ENCODE assay signal across 14 cellular contexts in the genomic region with DNA sequence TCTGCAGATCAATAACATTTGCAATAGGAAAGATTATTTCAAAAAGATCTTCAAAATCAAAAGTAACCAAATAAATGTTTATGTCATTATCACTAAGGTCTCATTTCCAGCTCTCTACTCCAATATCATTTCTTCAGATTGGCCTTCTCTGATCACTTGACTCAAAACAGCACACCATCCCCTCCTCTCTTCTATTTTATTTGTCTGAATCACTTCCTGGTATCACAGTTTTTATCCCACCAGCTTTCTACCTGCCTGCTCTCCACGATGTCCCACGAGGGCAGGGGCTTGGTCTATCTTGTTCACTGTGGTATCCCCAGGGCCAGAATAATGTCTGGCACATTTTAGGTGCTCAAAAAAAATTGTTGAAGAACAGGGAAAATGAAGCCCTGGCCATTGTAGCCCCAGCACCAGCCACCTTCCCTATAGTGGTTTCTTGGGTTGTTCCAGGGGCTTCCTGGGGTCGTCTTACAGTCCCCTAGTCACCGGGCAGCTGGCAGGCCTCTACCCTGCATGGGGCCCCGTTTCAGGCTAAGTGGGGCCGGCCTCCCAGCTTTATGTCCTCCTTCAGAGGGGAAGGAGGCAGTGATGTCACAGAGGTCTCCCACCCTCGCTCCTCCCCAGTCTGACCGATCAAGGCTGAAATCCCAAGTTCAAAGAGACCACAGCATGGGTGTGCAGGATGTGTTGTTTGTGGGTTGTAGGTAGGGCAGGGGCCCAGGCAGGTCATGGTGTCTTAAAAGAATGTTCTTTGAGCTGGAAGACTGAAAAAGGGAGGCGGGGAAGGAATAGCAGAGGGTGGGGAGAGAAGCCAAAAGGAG. TPM values are rescaled to one million over a fixed set of nuclear protein-coding genes. Genes with fewer than 3 reads are reported as not detected.
DNase-seq lines count a peak whose midpoint lies in the region; ATAC-seq, FAIRE-seq and TF ChIP-seq lines count a peak whose summit lies in the region.
"Had no signal": no experiment of that assay in that cellular context is flagged by ENCODE, and none has a peak within 500 bp of the region (broad histone marks: within the 10 kb centered on the region; RNA-seq: fewer than 3 reads in every experiment).

No MANE protein-coding gene starts in this region.

- intact Hi-C loops in GM12878 (cut with micrococcal nuclease; ENCODE audit: unreplicated experiment), result no loop called here

- no peaks in the 10 kb centered on the region for H3K4me1 ChIP-seq in GM12878 (ENCODE audit: control insufficient read depth, insufficient read depth, low read length)
- H3K4me1 ChIP-seq in mesendoderm (ENCODE audit: control insufficient read depth, low read depth, low read length), result peaks cover 2% of the 10 kb centered on the region

- H3K56ac ChIP-seq in mesendoderm (ENCODE audit: low read length), result no peak overlapping the region

- no peak for TF ChIP-seq POLR2A in GM12878 (IDR thresholded peaks at IDR 0.05; ENCODE audit: low read depth, low read length)

- H4K8ac ChIP-seq in mesendoderm (ENCODE audit: low read depth, low read length), result no peak overlapping the region

- no peak overlapping the region for H3K23ac ChIP-seq in mesendoderm (ENCODE audit: low read length)

- no peak for TF ChIP-seq EP300 in GM12878 (IDR thresholded peaks at IDR 0.05; ENCODE audit: borderline replicate concordance in 1 of 2, control insufficient read depth in 1 of 2, low read depth in 2 of 2, low read length in 2 of 2)

- TF ChIP-seq CTCF in GM12865 (IDR thresholded peaks at IDR 0.05; ENCODE audit: insufficient read depth, low read depth, low read length, missing control alignments) (no peak), GM12878 (IDR thresholded peaks at IDR 0.05 in 2 of 3, conservative IDR thresholded peaks at IDR 0.05 in 1 of 3; ENCODE audit: control insufficient read depth in 2 of 3, extremely low read depth in 1 of 3, insufficient read depth in 1 of 3, low read depth in 3 of 3, low read length in 3 of 3) (no peak), omental fat pad (IDR thresholded peaks at IDR 0.05) (no peak)

- H3K27me3 ChIP-seq in GM12878 (replicated peaks in 1 of 2; ENCODE audit: control insufficient read depth in 2 of 2, insufficient read depth in 2 of 2, low read length in 1 of 2), result no peaks in the 10 kb centered on the region; a peak in 1 of 4 replicates
- no peaks in the 10 kb centered on the region for H3K27me3 ChIP-seq in mesendoderm (ENCODE audit: insufficient read depth, low read length, poor library complexity)

- no peak overlapping the region for H3K4me2 ChIP-seq in GM12878 (ENCODE audit: control insufficient read depth, insufficient read depth)
- no peak overlapping the region for H3K4me2 ChIP-seq in mesendoderm (ENCODE audit: low read length)

- H3K79me2 ChIP-seq in GM12878 (ENCODE audit: control insufficient read depth, insufficient read depth, low read length) (no peaks in the 10 kb centered on the region), mesendoderm (ENCODE audit: control insufficient read depth, insufficient read depth, low read length) (no peaks in the 10 kb centered on the region)

- no peak overlapping the region for H2BK15ac ChIP-seq in mesendoderm (replicated peaks; ENCODE audit: low read depth)

- H3K18ac ChIP-seq in mesendoderm (ENCODE audit: low read length), result no peak overlapping the region

- H2BK5ac ChIP-seq in mesendoderm (ENCODE audit: low read length), result no peak overlapping the region

- H3K79me1 ChIP-seq in mesendoderm (ENCODE audit: low read length), result no peaks in the 10 kb centered on the region

- H4K20me1 ChIP-seq in GM12878 (ENCODE audit: control insufficient read depth, insufficient read depth), result no peaks in the 10 kb centered on the region

- no peak overlapping the region for H3K4me3 ChIP-seq in GM12865 (ENCODE audit: low read depth, low read length)
- H3K4me3 ChIP-seq in GM12878, result no peak overlapping the region
- no peak overlapping the region for H3K4me3 ChIP-seq in mesendoderm (ENCODE audit: low read length)

- no peak overlapping the region for H3K4ac ChIP-seq in mesendoderm (ENCODE audit: low read depth, low read length)

- no peak overlapping the region for H2AFZ ChIP-seq in GM12878 (ENCODE audit: control insufficient read depth, low read depth, low read length)

- H2AK5ac ChIP-seq in mesendoderm (ENCODE audit: low read length), result no peak overlapping the region

- H2BK120ac ChIP-seq in mesendoderm (ENCODE audit: low read depth, low read length), result no peak overlapping the region

- H3K9ac ChIP-seq in GM12878 (ENCODE audit: control insufficient read depth, insufficient read depth, low read length), result no peak overlapping the region
- no peak overlapping the region for H3K9ac ChIP-seq in mesendoderm (ENCODE audit: low read length)

- 9% methylated on average over 9 of the region's 9 CpGs for whole genome bisulfite sequencing in GM12878 (ENCODE audit: insufficient coverage, insufficient replicate concordance, low lambda C conversion rate, missing lambda C conversion rate)
- no CpG with 5 or more reads among the region's 9 CpGs for WGBS in mesendoderm (ENCODE audit: extremely low coverage, insufficient coverage, low lambda C conversion rate)

- no peak overlapping the region for H4K5ac ChIP-seq in mesendoderm (ENCODE audit: low read length)

- POLR2A ChIA-PET in GM12878 (lab: Charles Lee), result no interaction called here

- ATAC-seq in GM12878 (peak; percentile 59), omental fat pad (ENCODE audit: low FRiP score) (no peak), GM21515 (IDR thresholded peaks at IDR 0.05; ENCODE audit: unreplicated experiment) (no peak), HG03139 (IDR thresholded peaks at IDR 0.05; ENCODE audit: unreplicated experiment) (no peak)

- SMC1A ChIA-PET in GM12878 (lab: Charles Lee; ENCODE audit: uncharacterized antibody, unreplicated experiment), result interaction anchor here (1.0 to 1.6 kb wide), 5 partner anchors 11 to 77 kb away, joined by 3 read pairs; no protein-coding TSS in a partner anchor

- CTCF ChIA-PET in GM12878 (lab: Yijun Ruan, JAX), result interaction anchor here (1.1 to 2.1 kb wide), 2 partner anchors 60 to 74 kb away, joined by 3 to 5 read pairs; no protein-coding TSS in a partner anchor

- FAIRE-seq in GM12878 (lab: Jason Lieb, UNC), result no peak

- no peak overlapping the region for H3K27ac ChIP-seq in GM12878 (ENCODE audit: control insufficient read depth, insufficient read depth)
- no peak overlapping the region for H3K27ac ChIP-seq in mesendoderm (ENCODE audit: low read depth, low read length)
- H3K27ac ChIP-seq: HL-60 had no signal

- H3K36me3 ChIP-seq in GM12878 (ENCODE audit: control insufficient read depth in 2 of 2, insufficient read depth in 2 of 2, low read length in 1 of 2), result no peaks in the 10 kb centered on the region
- no peaks in the 10 kb centered on the region for H3K36me3 ChIP-seq in mesendoderm (ENCODE audit: control insufficient read depth, insufficient read depth, low read length)

- no peaks in the 10 kb centered on the region for H3K9me3 ChIP-seq in GM12878 (replicated peaks; ENCODE audit: control insufficient read depth, insufficient read depth, low read length)

- no TSS peak for BruUV-seq in GM12878 (replicated peaks; lab: Mats Ljungman, UMichigan)

- in situ Hi-C loops in GM12878 (cut with MboI), result no loop called here

- RAD21 ChIA-PET in GM12878 (lab: Charles Lee; ENCODE audit: unreplicated experiment), result interaction anchor here (1.1 kb wide), 1 partner anchor 79 kb away, joined by 3 read pairs; no protein-coding TSS in a partner anchor

- TF ChIP-seq RAD21 in GM12878 (IDR thresholded peaks at IDR 0.05; ENCODE audit: insufficient read depth, low read depth, low read length), result no peak

- DNase-seq in GM12865 (ENCODE audit: low read depth), result peak; percentile 4
- DNase-seq in SW480 (ENCODE audit: low spot score), result peak; percentile 99
- DNase-seq in GM12878 (ENCODE audit: low read depth, low spot score), result no peak
- DNase-seq in omental fat pad (ENCODE audit: low spot score), result peak; percentile 5
- no peak for DNase-seq in mesendoderm
- DNase-seq in NCI-H345 (lab: John Stamatoyannopoulos, UW), result no peak
- DNase-seq: DMS153; NCI-H1048; NCI-H82; stimulated activated naive B cell treated with anti-CD40 and anti-IgM and Interleukin-4, amounts not matched to agents 10 μg/mL and 1 μg/mL and 100 μg/mL, for 72 hours had no signal

RNA-seq across cellular contexts. Expression of gene PADI1, which starts 3.5 kb away (rescaled TPM):
- not detected in 2 replicates for total RNA-seq in GM12878 (2013; cell fraction: nucleolus; rRNA removed)
- total RNA-seq in GM12878 (2014; rRNA removed), result not detected in 2 replicates
- not detected in 2 replicates for total RNA-seq in GM12878 (2014; rRNA removed; fragmentation: Illumina TruSeq; extraction: Trizol)
- total RNA-seq in GM12878 (2021), result not detected in 2 replicates
- not detected for polyA plus RNA-seq in GM12878 (2011; ENCODE audit: low read depth)
- polyA plus RNA-seq in GM12878 (2011; rRNA removed), result not detected in 2 replicates
- not detected in 2 replicates for polyA plus RNA-seq in GM12878 (2011; cell fraction: cytosol; rRNA removed)
- polyA plus RNA-seq in GM12878 (2011; cell fraction: nucleus; rRNA removed), result not detected in 2 replicates
- not detected in 2 replicates for polyA plus RNA-seq in GM12878 (2012)
- polyA plus RNA-seq in GM12878 (2014; fragmentation: Illumina TruSeq; extraction: Trizol), result not detected in 2 replicates
- polyA plus RNA-seq in GM12878 (2014; fragmentation: Nextera tagmentation; extraction: Ambion mirVana), result not detected
- 0.05 TPM in 1 of 2 replicates, not detected in the other for polyA plus RNA-seq in GM12878 (2014; rRNA removed)
- not detected for polyA plus RNA-seq in GM12878 (2016; fragmentation: Nextera tagmentation; extraction: Ambion mirVana)
- not detected in 2 replicates for polyA minus RNA-seq in GM12878 (2011; rRNA and poly(A)+ RNA removed)
- not detected in 2 replicates for polyA minus RNA-seq in GM12878 (2011; cell fraction: cytosol; rRNA and poly(A)+ RNA removed)
- not detected in 2 replicates for polyA minus RNA-seq in GM12878 (2011; cell fraction: nucleus; rRNA and poly(A)+ RNA removed)
- not detected for total RNA-seq in omental fat pad
- 0.11 TPM for polyA plus RNA-seq in mesendoderm (2013, experiment 1 of 2)
- polyA plus RNA-seq in mesendoderm (2013, experiment 2 of 2), result 0.07 TPM
- total RNA-seq: mucosa of gallbladder had no signal

RNA-seq across cellular contexts. Expression of gene PADI3, which starts 47.5 kb away (rescaled TPM):
- not detected in 2 replicates for total RNA-seq in GM12878 (2013; cell fraction: nucleolus; rRNA removed)
- total RNA-seq in GM12878 (2014; rRNA removed) (not detected in 2 replicates), GM12878 (2014; rRNA removed; fragmentation: Illumina TruSeq; extraction: Trizol) (not detected in 2 replicates), GM12878 (2021) (not detected in 2 replicates), omental fat pad (not detected)
- not detected for polyA plus RNA-seq in GM12878 (2011; ENCODE audit: low read depth)
- polyA plus RNA-seq in GM12878 (2011; rRNA removed) (not detected in 2 replicates), GM12878 (2014; fragmentation: Illumina TruSeq; extraction: Trizol) (0.01 TPM in 1 of 2 replicates, not detected in the other), GM12878 (2014; fragmentation: Nextera tagmentation; extraction: Ambion mirVana) (not detected), GM12878 (2014; rRNA removed) (not detected in 2 replicates), GM12878 (2016; fragmentation: Nextera tagmentation; extraction: Ambion mirVana) (not detected)
- 0.02 and 0.03 TPM in 2 replicates for polyA plus RNA-seq in GM12878 (2011; cell fraction: cytosol; rRNA removed)
- polyA plus RNA-seq in GM12878 (2011; cell fraction: nucleus; rRNA removed), result 0.03 and 0.04 TPM in 2 replicates
- polyA plus RNA-seq in GM12878 (2012), result 0.07 TPM in 1 of 2 replicates, not detected in the other
- polyA minus RNA-seq in GM12878 (2011; rRNA and poly(A)+ RNA removed), result not detected in 2 replicates
- polyA minus RNA-seq in GM12878 (2011; cell fraction: cytosol; rRNA and poly(A)+ RNA removed), result not detected in 2 replicates
- polyA minus RNA-seq in GM12878 (2011; cell fraction: nucleus; rRNA and poly(A)+ RNA removed), result not detected in 2 replicates
- polyA plus RNA-seq in mesendoderm (2013, experiment 1 of 2), result 0.06 TPM
- 0.06 TPM for polyA plus RNA-seq in mesendoderm (2013, experiment 2 of 2)

Comparison
In these comparisons a context has a peak if more than half of its experiments do, and no peak if none do; other contexts are left out.
1. DNase-seq: peak in GM12865 (single experiment), SW480 (single experiment) and omental fat pad (single experiment); none in GM12878 (single experiment), mesendoderm (single experiment) and NCI-H345 (single experiment).